18 cellular contexts compared by ENCODE assay signal in the genomic region with DNA sequence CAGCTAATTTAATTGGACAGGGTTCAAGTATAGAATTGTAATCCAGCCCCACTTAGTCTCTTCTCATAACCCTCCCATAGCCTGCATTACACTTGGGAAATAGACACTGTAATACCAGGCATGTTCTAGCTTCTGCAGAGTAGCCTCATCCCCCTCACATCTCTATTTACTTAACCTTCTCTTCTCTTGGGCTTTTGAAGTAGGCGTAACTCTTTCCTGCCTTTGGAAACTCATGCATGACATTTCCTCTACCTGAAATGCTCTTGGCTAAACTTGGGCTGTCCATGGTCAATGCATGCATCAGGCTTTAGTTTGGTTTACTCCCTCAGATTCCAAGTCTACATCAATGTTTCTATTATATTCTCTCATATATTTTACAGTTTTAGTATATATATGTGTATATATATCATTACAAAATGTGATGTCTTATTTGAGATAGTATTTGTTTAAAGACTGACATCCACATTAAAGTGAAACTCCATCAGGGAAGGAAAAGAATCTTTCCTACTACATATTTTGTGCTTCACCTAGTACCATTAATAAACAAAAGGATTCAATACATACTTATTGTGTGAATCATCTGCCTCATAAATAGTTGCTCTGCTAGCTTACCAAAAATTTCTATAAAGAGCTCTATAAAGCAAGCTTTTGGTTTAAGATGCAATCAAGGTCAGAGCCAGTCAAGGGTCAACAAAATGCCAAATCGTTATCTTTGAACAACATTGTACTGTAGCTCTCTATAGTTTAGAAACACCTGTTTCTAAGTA.
DNase-seq lines count a peak whose midpoint lies in the region; ATAC-seq, FAIRE-seq and TF ChIP-seq lines count a peak whose summit lies in the region.
"Had no signal": no experiment of that assay in that cellular context is flagged by ENCODE, and none has a peak within 500 bp of the region (broad histone marks: within the 10 kb centered on the region; RNA-seq: fewer than 3 reads in every experiment).

No MANE protein-coding gene starts in this region.

- DNase-seq in HTR-8/SVneo (ENCODE audit: insufficient read length, low spot score), result peak; percentile 9
- peak; percentile 31 for DNase-seq in SW480 (ENCODE audit: low spot score)
- DNase-seq in fibroblast of peridontal ligament (ENCODE audit: extremely low read depth), result peak; percentile 5
- DNase-seq in skeletal muscle cell (ENCODE audit: low read depth), result peak; percentile 11
- no peak for DNase-seq in CD4-positive, alpha-beta T cell
- no peak for DNase-seq in DMS53 treated with DMSO at 0.1 percent for 48 hours (lab: John Stamatoyannopoulos, UW; ENCODE audit: unreplicated experiment)
- DNase-seq in foreskin fibroblast, result no peak
- DNase-seq: CD4-positive, CD25-positive, alpha-beta regulatory T cell; KG1; NCI-H1436; NCI-H2029 treated with DMSO at 0.1 percent for 48 hours; NCI-H524; Peyer's patch; SHP77; SK-N-SH had no signal

- H3K27me3 ChIP-seq in CD4-positive, alpha-beta T cell (ENCODE audit: control insufficient read depth, insufficient read depth, low read length), result no peaks in the 10 kb centered on the region
- H3K27me3 ChIP-seq: Peyer's patch had no signal

- FAIRE-seq in HTR-8/SVneo (lab: Jason Lieb, UNC), result no peak

- H3K27ac Mint-ChIP-seq in CD4-positive, alpha-beta T cell, result no peak overlapping the region
- H3K27ac Mint-ChIP-seq: CD4-positive, CD25-positive, alpha-beta regulatory T cell had no signal

- no peaks in the 10 kb centered on the region for H3K9me3 Mint-ChIP-seq in CD4-positive, alpha-beta T cell

- intact Hi-C loops in CD4-positive, alpha-beta T cell (cut with DNase I, micrococcal nuclease), result no loop called here

- no peaks in the 10 kb centered on the region for H3K9me3 ChIP-seq in CD4-positive, alpha-beta T cell (ENCODE audit: control insufficient read depth, low read length)
- H3K9me3 ChIP-seq: Peyer's patch, SK-N-SH had no signal

- H3K4me1 Mint-ChIP-seq in CD4-positive, alpha-beta T cell (ENCODE audit: low read depth), result no peaks in the 10 kb centered on the region
- H3K4me1 Mint-ChIP-seq: CD4-positive, CD25-positive, alpha-beta regulatory T cell had no signal

- H3K27ac ChIP-seq in CD4-positive, alpha-beta T cell (ENCODE audit: low read depth, low read length), result no peak overlapping the region
- H3K27ac ChIP-seq: HL-60, Peyer's patch had no signal

- no peaks in the 10 kb centered on the region for H3K36me3 Mint-ChIP-seq in CD4-positive, alpha-beta T cell (ENCODE audit: low read depth)
- H3K36me3 Mint-ChIP-seq: CD4-positive, CD25-positive, alpha-beta regulatory T cell had no signal

- TF ChIP-seq CTCF in CD4-positive, alpha-beta T cell (IDR thresholded peaks at IDR 0.05), result no peak
- no peak for TF ChIP-seq CTCF in foreskin fibroblast (IDR thresholded peaks at IDR 0.05; ENCODE audit: low read depth, low read length)

- POLR2A ChIA-PET in CD4-positive, alpha-beta T cell (lab: Charles Lee), result no interaction called here

- ATAC-seq in HG03342 (IDR thresholded peaks at IDR 0.05; ENCODE audit: unreplicated experiment), result no peak
- no peak for ATAC-seq in CD4-positive, alpha-beta T cell (ENCODE audit: poor library complexity)
- ATAC-seq: HCT116 had no signal

- H3K4me3 ChIP-seq in skeletal muscle cell (ENCODE audit: low read depth, low read length) (no peak overlapping the region), foreskin fibroblast (ENCODE audit: low read depth in 1 of 2, low read length in 2 of 2) (no peak overlapping the region)
- H3K4me3 ChIP-seq: Peyer's patch had no signal

- CTCF ChIA-PET in CD4-positive, alpha-beta T cell (lab: Charles Lee), result no interaction called here

- no peak overlapping the region for H3K4me3 Mint-ChIP-seq in CD4-positive, alpha-beta T cell
- H3K4me3 Mint-ChIP-seq: CD4-positive, CD25-positive, alpha-beta regulatory T cell had no signal

- no peaks in the 10 kb centered on the region for H3K27me3 Mint-ChIP-seq in CD4-positive, alpha-beta T cell
- H3K27me3 Mint-ChIP-seq: CD4-positive, CD25-positive, alpha-beta regulatory T cell had no signal

Comparison
In these comparisons a context has a peak if more than half of its experiments do, and no peak if none do; other contexts are left out.
1. DNase-seq: peak in HTR-8/SVneo (single experiment), SW480 (single experiment), fibroblast of peridontal ligament (single experiment) and skeletal muscle cell (single experiment); none in CD4-positive, alpha-beta T cell (0 of 10), DMS53 treated with DMSO at 0.1 percent for 48 hours (single experiment) and foreskin fibroblast (0 of 2).